In genomic region chr10:132447446-132448247, GRCh38 we compare ENCODE assay signal across 8 cellular contexts. TPM values are rescaled to one million over a fixed set of nuclear protein-coding genes. Genes with fewer than 3 reads are reported as not detected.
DNase-seq lines count a peak whose midpoint lies in the region; ATAC-seq and TF ChIP-seq lines count a peak whose summit lies in the region.

No MANE protein-coding gene starts in this region.

- H3K9ac ChIP-seq in trophoblast cell (ENCODE audit: low read length), result peak overlapping the region; percentile 52

- DNase-seq in Jurkat, Clone E6-1 (ENCODE audit: low read depth, low spot score), result peak; percentile 82
- DNase-seq in activated CD4-positive, alpha-beta T cell treated with anti-CD3 and anti-CD28 coated beads for 48 hours, result peak; percentile 86
- DNase-seq in ecto neural progenitor cell (ENCODE audit: low spot score) (peak; percentile 81), trophoblast cell (peak; percentile 99), upper lobe of right lung (peak; percentile 81)

- H4K91ac ChIP-seq in trophoblast cell (ENCODE audit: low read depth, low read length), result peak overlapping the region; percentile 100

- WGBS in trophoblast cell (ENCODE audit: extremely low coverage, insufficient coverage, insufficient read length), result no CpG with 5 or more reads among the region's 29 CpGs

- peak overlapping the region; percentile 95 for H4K12ac ChIP-seq in trophoblast cell (ENCODE audit: low read depth, low read length)

- peak overlapping the region; percentile 98 for H2AK5ac ChIP-seq in trophoblast cell (ENCODE audit: low read length)

- ATAC-seq in upper lobe of right lung (peak; percentile 13), GM19035 (IDR thresholded peaks at IDR 0.05; ENCODE audit: unreplicated experiment) (no peak), GM19328 (IDR thresholded peaks at IDR 0.05; ENCODE audit: unreplicated experiment) (no peak)

- no peak overlapping the region for H3K4me3 ChIP-seq in ACC112 (ENCODE audit: low read depth, low read length)
- peak overlapping the region; percentile 54 for H3K4me3 ChIP-seq in Jurkat, Clone E6-1 (ENCODE audit: low read length)
- H3K4me3 ChIP-seq in trophoblast cell (ENCODE audit: low read depth, low read length), result no peak overlapping the region
- peak overlapping the region; percentile 2 for H3K4me3 ChIP-seq in upper lobe of right lung

- H3K79me1 ChIP-seq in trophoblast cell (ENCODE audit: low read length), result peaks cover 30% of the 10 kb centered on the region

- no peak overlapping the region for H3K23ac ChIP-seq in trophoblast cell (ENCODE audit: low read length)

- H3K18ac ChIP-seq in trophoblast cell (ENCODE audit: low read length), result peak overlapping the region; percentile 94

- H3K27me3 ChIP-seq in ACC112 (ENCODE audit: insufficient read depth, low read length), result no peaks in the 10 kb centered on the region
- no peaks in the 10 kb centered on the region for H3K27me3 ChIP-seq in trophoblast cell (ENCODE audit: insufficient read depth, low read length)
- H3K27me3 ChIP-seq in upper lobe of right lung, result no peaks in the 10 kb centered on the region

- H2AFZ ChIP-seq in ACC112 (ENCODE audit: low read length, unreplicated experiment) (peak overlapping the region; percentile 68), trophoblast cell (ENCODE audit: insufficient read depth, low read length, poor library complexity) (peak overlapping the region; percentile 90)

- intact Hi-C loops in upper lobe of right lung (cut with DNase I), result no loop called here

- H3K4me1 ChIP-seq in ACC112 (ENCODE audit: control insufficient read depth, insufficient read depth, low read length, unreplicated experiment) (peaks cover 19% of the 10 kb centered on the region), trophoblast cell (ENCODE audit: control insufficient read depth in 1 of 2, insufficient read depth in 2 of 2, low read length in 2 of 2) (peaks cover 30 to 34% of the 10 kb centered on the region in 2 experiments), upper lobe of right lung (peaks cover 31% of the 10 kb centered on the region)

- peak overlapping the region; percentile 99 for H2BK12ac ChIP-seq in trophoblast cell (ENCODE audit: low read length)

- H3K4me2 ChIP-seq in trophoblast cell (ENCODE audit: low read length), result peak overlapping the region; percentile 31

- H3K9me3 ChIP-seq in trophoblast cell (ENCODE audit: insufficient read depth, low read depth, low read length) (peaks cover 2% of the 10 kb centered on the region), upper lobe of right lung (no peaks in the 10 kb centered on the region)

- peak overlapping the region; percentile 98 for H3K14ac ChIP-seq in trophoblast cell (ENCODE audit: low read length)

- no peaks in the 10 kb centered on the region for H3K36me3 ChIP-seq in ACC112 (ENCODE audit: insufficient read depth, low read length)
- no peaks in the 10 kb centered on the region for H3K36me3 ChIP-seq in trophoblast cell (ENCODE audit: control insufficient read depth in 1 of 2, insufficient read depth in 2 of 2, low read length in 2 of 2)
- H3K36me3 ChIP-seq in upper lobe of right lung, result no peaks in the 10 kb centered on the region

- peak overlapping the region; percentile 100 for H2BK120ac ChIP-seq in trophoblast cell (ENCODE audit: insufficient read depth, low read length, poor library complexity)

- H3K27ac ChIP-seq in ACC112 (ENCODE audit: low read depth, low read length) (peak overlapping the region; percentile 80), trophoblast cell (ENCODE audit: low read depth, low read length) (peak overlapping the region; percentile 99), upper lobe of right lung (peak overlapping the region; percentile 84)

- H3K79me2 ChIP-seq in ACC112 (ENCODE audit: control insufficient read depth, insufficient read depth, low read length, unreplicated experiment) (no peaks in the 10 kb centered on the region), trophoblast cell (ENCODE audit: control insufficient read depth, insufficient read depth, low read length, poor library complexity) (peaks cover 7% of the 10 kb centered on the region)

- peak overlapping the region; percentile 91 for H3K4ac ChIP-seq in trophoblast cell (ENCODE audit: low read depth, low read length)

- H2BK5ac ChIP-seq in trophoblast cell (ENCODE audit: low read depth, low read length, poor library complexity), result peak overlapping the region; percentile 100

- no peak for TF ChIP-seq CTCF in upper lobe of right lung (IDR thresholded peaks at IDR 0.05)

- peak overlapping the region; percentile 92 for H4K8ac ChIP-seq in trophoblast cell (ENCODE audit: low read depth, low read length)

RNA-seq across cellular contexts. Expression of gene PWWP2B, which starts 50.6 kb away (rescaled TPM):
- 6.6 TPM for polyA plus RNA-seq in Jurkat, Clone E6-1 (2012; ENCODE audit: insufficient read depth, insufficient read length)
- polyA plus RNA-seq in trophoblast cell (2013), result 57.0 and 60.9 TPM in 2 replicates
- total RNA-seq in upper lobe of right lung, result 26.0 TPM

Comparison
In these comparisons a context has a peak if more than half of its experiments do, and no peak if none do; other contexts are left out.
1. H3K4me3 ChIP-seq: peak in Jurkat, Clone E6-1 (single experiment) and upper lobe of right lung (single experiment); none in ACC112 (single experiment) and trophoblast cell (single experiment).
2. Peak in every context shown above with its lines, with median percentiles within 50 percentile points of each other: H3K27ac ChIP-seq and DNase-seq.